Comparison of ENCODE assay signal across 18 cellular contexts in genomic region chr4:183175631-183176232, GRCh38.
DNase-seq lines count a peak whose midpoint lies in the region; ATAC-seq and TF ChIP-seq lines count a peak whose summit lies in the region.
"Had no signal": no experiment of that assay in that cellular context is flagged by ENCODE, and none has a peak within 500 bp of the region (broad histone marks: within the 10 kb centered on the region; RNA-seq: fewer than 3 reads in every experiment).

No MANE protein-coding gene starts in this region.

- H3K18ac ChIP-seq in IMR-90 (ENCODE audit: low read depth, low read length) (no peak overlapping the region; the same call in 1 of the 2 replicates), mesenchymal stem cell (ENCODE audit: low read depth in 1 of 2, low read length in 2 of 2) (no peak overlapping the region)

- no peak overlapping the region for H3K27ac ChIP-seq in IMR-90 (ENCODE audit: insufficient read depth, low read length)
- H3K27ac ChIP-seq in mesenchymal stem cell (ENCODE audit: low read length, poor library complexity, severe bottlenecking), result peak overlapping the region; percentile 3
- H3K27ac ChIP-seq: neural progenitor cell, vagina had no signal

- intact Hi-C loops in Calu3 (cut with micrococcal nuclease; ENCODE audit: unreplicated experiment), result no loop called here
- intact Hi-C loops in IMR-90 (cut with micrococcal nuclease), result loop anchor here (1.0 kb wide), 1 partner anchor 41 kb away; no protein-coding TSS in a partner anchor

- peak overlapping the region; percentile 69; the same call in 1 of the 2 replicates for H2BK20ac ChIP-seq in IMR-90 (ENCODE audit: low read depth, low read length)

- H3K27me3 ChIP-seq in IMR-90 (ENCODE audit: control insufficient read depth, insufficient read depth, low read length) (no peaks in the 10 kb centered on the region), mesenchymal stem cell (ENCODE audit: control insufficient read depth in 1 of 2, insufficient read depth in 1 of 2, low read length in 2 of 2) (no peaks in the 10 kb centered on the region)
- H3K27me3 ChIP-seq: neural progenitor cell, vagina had no signal

- H2BK12ac ChIP-seq in mesenchymal stem cell (ENCODE audit: low read length in 2 of 2), result no peak overlapping the region

- peaks cover 10% of the 10 kb centered on the region for H3K36me3 Mint-ChIP-seq in Calu3 (ENCODE audit: insufficient read depth, unreplicated experiment)
- H3K36me3 Mint-ChIP-seq: CD4-positive, CD25-positive, alpha-beta regulatory T cell; neural progenitor cell had no signal

- TF ChIP-seq POLR2A in IMR-90 (IDR thresholded peaks at IDR 0.05; ENCODE audit: low read depth, low read length), result no peak

- CTCF ChIA-PET in Calu3 (lab: Charles Lee) (interaction anchor here (0.9 to 1.2 kb wide), 2 partner anchors 15 to 74 kb away, joined by 3 read pairs; no protein-coding TSS in a partner anchor), IMR-90 (lab: Yijun Ruan, JAX) (interaction anchor here (0.6 to 1.2 kb wide), 2 partner anchors 27 to 577 kb away, joined by 3 to 6 read pairs; no protein-coding TSS in a partner anchor)

- H3K56ac ChIP-seq in IMR-90 (ENCODE audit: extremely low read depth, insufficient read depth, low read length), result no peak overlapping the region

- H3K79me1 ChIP-seq in IMR-90 (ENCODE audit: low read depth in 1 of 2, low read length in 2 of 2), result peaks cover 32 to 74% of the 10 kb centered on the region in 2 experiments
- H3K79me1 ChIP-seq in mesenchymal stem cell (replicated peaks; ENCODE audit: low read length, poor library complexity, severe bottlenecking), result peaks cover 6% of the 10 kb centered on the region

- H4K8ac ChIP-seq in IMR-90 (ENCODE audit: low read depth in 2 of 2, low read length in 2 of 2), result no peak overlapping the region; a peak in 1 of 4 replicates
- no peak overlapping the region for H4K8ac ChIP-seq in mesenchymal stem cell (ENCODE audit: low read length)

- H2BK15ac ChIP-seq in IMR-90 (ENCODE audit: low read depth, low read length), result no peak overlapping the region
- H2BK15ac ChIP-seq in mesenchymal stem cell (ENCODE audit: low read depth, poor library complexity, severe bottlenecking), result no peak overlapping the region

- peak overlapping the region; percentile 67 for H3K27ac Mint-ChIP-seq in Calu3 (ENCODE audit: unreplicated experiment)
- H3K27ac Mint-ChIP-seq: neural progenitor cell had no signal

- whole genome bisulfite sequencing in IMR-90 (ENCODE audit: extremely low coverage in 2 of 2, insufficient read length in 1 of 2), 2 experiments, result no CpG with 5 or more reads among the region's 5 CpGs
- WGBS in mesenchymal stem cell, result 87% methylated on average over 2 of the region's 5 CpGs

- ATAC-seq in IMR-90 (ENCODE audit: low read depth) (peak; percentile 76), HG03280 (IDR thresholded peaks at IDR 0.05; ENCODE audit: unreplicated experiment) (no peak)

- H3K4me3 ChIP-seq in IMR-90 (ENCODE audit: insufficient read depth, low read depth, low read length) (no peak overlapping the region), cardiac fibroblast (replicated peaks in 1 of 2; ENCODE audit: low read depth in 2 of 2, low read length in 2 of 2) (no peak overlapping the region), mesenchymal stem cell (ENCODE audit: insufficient read depth in 1 of 2, low read depth in 1 of 2, low read length in 2 of 2) (no peak overlapping the region)
- H3K4me3 ChIP-seq: lung, neural progenitor cell, vagina had no signal

- H2AK9ac ChIP-seq in IMR-90 (replicated peaks; ENCODE audit: low read depth, low read length, poor library complexity), result no peak overlapping the region

- no peak overlapping the region for H3K14ac ChIP-seq in IMR-90 (replicated peaks; ENCODE audit: low read depth, low read length)
- no peak overlapping the region for H3K14ac ChIP-seq in mesenchymal stem cell (ENCODE audit: low read length in 2 of 2)

- peaks cover 63% of the 10 kb centered on the region for H3K4me1 Mint-ChIP-seq in Calu3 (ENCODE audit: low read depth, unreplicated experiment)
- H3K4me1 Mint-ChIP-seq: CD4-positive, CD25-positive, alpha-beta regulatory T cell had no signal

- TF ChIP-seq CTCF in Calu3 (IDR thresholded peaks at IDR 0.05; ENCODE audit: unreplicated experiment) (no peak), IMR-90 (conservative IDR thresholded peaks at IDR 0.05; ENCODE audit: low read depth, low read length) (no peak), cardiac fibroblast (IDR thresholded peaks at IDR 0.05; ENCODE audit: low read depth, low read length) (no peak)

- peaks cover 29% of the 10 kb centered on the region; the same call in 1 of the 2 replicates for H4K20me1 ChIP-seq in IMR-90 (ENCODE audit: insufficient read depth, low read length)

- DNase-seq in Calu3 (no peak), IMR-90 (peak; percentile 60), cardiac fibroblast (ENCODE audit: low read depth in 2 of 2) (peak; percentile 59 to 73), mesenchymal stem cell (no peak), mucosa of gallbladder (ENCODE audit: low spot score) (no peak), COLO668 (lab: John Stamatoyannopoulos, UW; ENCODE audit: unreplicated experiment) (no peak), cerebellum (ENCODE audit: low spot score) (no peak)
- DNase-seq: activated naive CD4-positive, alpha-beta T cell treated with Interleukin-2 at 50 U/mL for 16 hours; CD4-positive, CD25-positive, alpha-beta regulatory T cell; cerebellar nuclear complex; NCI-H2081 treated with DMSO at 0.1 percent for 48 hours; NCI-H82; SHP77 treated with DMSO at 0.1 percent for 48 hours; stimulated activated naive CD4-positive, alpha-beta T cell had no signal

- peak overlapping the region; percentile 17; the same call in 1 of the 2 replicates for H3K4ac ChIP-seq in IMR-90 (ENCODE audit: low read depth, low read length)
- no peak overlapping the region for H3K4ac ChIP-seq in mesenchymal stem cell (ENCODE audit: low read depth in 1 of 2, low read length in 2 of 2)

- peaks cover 23% of the 10 kb centered on the region for H3K9me1 ChIP-seq in IMR-90 (ENCODE audit: insufficient read depth, low read length)

- H2BK5ac ChIP-seq in IMR-90 (ENCODE audit: low read depth, low read length, poor library complexity, severe bottlenecking), result peak overlapping the region; percentile 34
- no peak overlapping the region for H2BK5ac ChIP-seq in mesenchymal stem cell (ENCODE audit: low read depth, low read length, poor library complexity, severe bottlenecking)

- no peak for TF ChIP-seq RAD21 in IMR-90 (IDR thresholded peaks at IDR 0.05; ENCODE audit: low read length)

- H3K9ac ChIP-seq in IMR-90 (ENCODE audit: low read depth, low read length), result peak overlapping the region; percentile 16; the same call in 1 of the 2 replicates
- H3K9ac ChIP-seq in mesenchymal stem cell (ENCODE audit: low read length), result no peak overlapping the region
- H3K9ac ChIP-seq: neural progenitor cell had no signal

- peak overlapping the region; percentile 49; the same call in 1 of the 2 replicates for H2BK120ac ChIP-seq in IMR-90 (ENCODE audit: low read depth, low read length)
- no peak overlapping the region for H2BK120ac ChIP-seq in mesenchymal stem cell (ENCODE audit: low read depth, low read length)

- H2AFZ ChIP-seq in IMR-90 (replicated peaks; ENCODE audit: low read length, poor library complexity) (no peak overlapping the region), mesenchymal stem cell (ENCODE audit: low read depth, low read length) (no peak overlapping the region)
- H2AFZ ChIP-seq: neural progenitor cell had no signal

- H4K91ac ChIP-seq in IMR-90 (ENCODE audit: insufficient read depth, low read depth, low read length) (no peak overlapping the region), mesenchymal stem cell (ENCODE audit: low read length) (no peak overlapping the region)

- H3K9me3 Mint-ChIP-seq in Calu3 (ENCODE audit: low read depth, unreplicated experiment), result no peaks in the 10 kb centered on the region

- H3K36me3 ChIP-seq in IMR-90 (ENCODE audit: control insufficient read depth, insufficient read depth, low read length) (no peaks in the 10 kb centered on the region), mesenchymal stem cell (ENCODE audit: control insufficient read depth in 1 of 2, insufficient read depth in 2 of 2, low read depth in 1 of 2, low read length in 2 of 2) (no peaks in the 10 kb centered on the region)
- H3K36me3 ChIP-seq: neural progenitor cell, vagina had no signal

- in situ Hi-C loops in IMR-90 (cut with MboI; ENCODE audit: low sequenced_read_pairs), result no loop called here

- dilution Hi-C loops in IMR-90 (cut with HindIII; ENCODE audit: low sequenced_read_pairs, unreplicated experiment), result no loop called here

- H2AK5ac ChIP-seq in IMR-90 (ENCODE audit: low read depth, low read length), result no peak overlapping the region
- H2AK5ac ChIP-seq in mesenchymal stem cell (ENCODE audit: low read length, severe bottlenecking), result no peak overlapping the region

- H3K9me3 ChIP-seq in IMR-90 (ENCODE audit: control insufficient read depth, insufficient read depth, low read length) (no peaks in the 10 kb centered on the region), mesenchymal stem cell (ENCODE audit: control insufficient read depth, low read length) (no peaks in the 10 kb centered on the region)
- H3K9me3 ChIP-seq: vagina had no signal

- BruUV-seq in Calu3 (replicated peaks; lab: Mats Ljungman, UMichigan), result no TSS peak
- BruUV-seq in IMR-90 (replicated peaks; lab: Mats Ljungman, UMichigan), result no TSS peak

- H3K4me2 ChIP-seq in IMR-90 (ENCODE audit: low read depth, low read length) (peak overlapping the region; percentile 55; the same call in 1 of the 2 replicates), mesenchymal stem cell (ENCODE audit: low read length, poor library complexity, severe bottlenecking) (no peak overlapping the region)
- H3K4me2 ChIP-seq: neural progenitor cell had no signal

- H3K4me1 ChIP-seq in IMR-90 (ENCODE audit: control insufficient read depth, insufficient read depth, low read length) (peaks cover 20% of the 10 kb centered on the region), mesenchymal stem cell (ENCODE audit: control insufficient read depth, insufficient read depth, low read depth, low read length) (peaks cover 13% of the 10 kb centered on the region)

- no peak overlapping the region for H4K5ac ChIP-seq in IMR-90 (ENCODE audit: low read depth, low read length)

- H3K27me3 Mint-ChIP-seq in Calu3 (ENCODE audit: unreplicated experiment), result no peaks in the 10 kb centered on the region
- H3K27me3 Mint-ChIP-seq: CD4-positive, CD25-positive, alpha-beta regulatory T cell had no signal

- peak overlapping the region; percentile 14 for H3K4me3 Mint-ChIP-seq in Calu3 (ENCODE audit: low read depth, unreplicated experiment)
- H3K4me3 Mint-ChIP-seq: CD4-positive, CD25-positive, alpha-beta regulatory T cell; neural progenitor cell had no signal

- H3K23ac ChIP-seq in IMR-90 (ENCODE audit: low read depth, low read length), result peak overlapping the region; percentile 77; the same call in 1 of the 2 replicates
- H3K23ac ChIP-seq in mesenchymal stem cell (ENCODE audit: low read length in 2 of 2), result no peak overlapping the region

- POLR2A ChIA-PET in IMR-90 (lab: Charles Lee; ENCODE audit: unreplicated experiment), result no interaction called here

TF ChIP-seq in IMR-90, 13 proteins besides CTCF, POLR2A, EP300 and RAD21 (continues in another document):
- no peak for TF ChIP-seq FOS (IDR thresholded peaks at IDR 0.05; ENCODE audit: low read depth, low read length)
- no peak for TF ChIP-seq MAFK (IDR thresholded peaks at IDR 0.05; ENCODE audit: low read depth, low read length)
- TF ChIP-seq MAZ (IDR thresholded peaks at IDR 0.05; ENCODE audit: borderline replicate concordance, low read depth, low read length), result no peak
- TF ChIP-seq BHLHE40 (IDR thresholded peaks at IDR 0.05; ENCODE audit: low read depth, low read length), result no peak

Comparison
In these comparisons a context has a peak if more than half of its experiments do, and no peak if none do; other contexts are left out.
1. DNase-seq: peak in IMR-90 (single experiment) and cardiac fibroblast (2 of 2); none in Calu3 (single experiment), mesenchymal stem cell (single experiment), mucosa of gallbladder (single experiment), COLO668 (single experiment) and cerebellum (single experiment).